ENCODE assay signal across 8 cellular contexts in the genomic region with DNA sequence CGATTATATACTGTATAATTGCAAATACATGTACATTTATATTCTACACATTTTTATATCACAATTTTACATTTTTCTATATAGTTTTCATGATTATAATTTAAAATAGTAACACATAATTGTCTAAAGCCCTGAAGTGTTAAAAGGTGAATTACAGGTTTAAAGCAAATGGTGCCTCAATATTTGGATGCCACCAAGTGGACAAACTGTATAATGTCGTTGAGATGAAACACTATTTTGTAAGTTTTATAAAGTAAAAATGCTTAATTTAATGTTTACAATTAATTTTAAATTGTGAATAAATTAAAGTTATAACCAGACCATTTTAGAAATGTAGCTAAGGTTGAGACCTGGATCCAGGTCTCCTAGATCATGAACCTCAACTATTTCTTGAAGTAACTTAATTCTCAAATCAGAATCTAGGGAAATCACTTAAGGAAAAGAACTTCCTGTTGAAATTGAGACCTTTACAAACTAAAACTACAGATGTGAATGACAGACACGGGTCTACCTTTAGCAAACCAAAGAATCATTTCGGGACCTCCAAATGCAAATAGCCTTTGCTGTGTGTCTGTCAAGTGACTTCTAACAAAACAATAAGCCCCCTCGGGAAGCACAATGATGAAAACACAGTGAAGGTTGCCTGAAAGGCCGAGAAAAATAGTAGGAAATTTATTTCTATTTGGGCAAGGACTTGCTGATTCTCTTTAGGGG. TPM values are rescaled to one million over a fixed set of nuclear protein-coding genes. Genes with fewer than 3 reads are reported as not detected.
DNase-seq lines count a peak whose midpoint lies in the region; ATAC-seq, FAIRE-seq and TF ChIP-seq lines count a peak whose summit lies in the region.

No MANE protein-coding gene starts in this region.

- ATAC-seq in activated CD8-positive, alpha-beta T cell treated with anti-CD3 and anti-CD28 coated beads for 36 hours, result no peak
- no peak for ATAC-seq in activated CD8-positive, alpha-beta T cell treated with anti-CD3 and anti-CD28 coated beads, Interleukin-2, amount 10 ng/mL, durations not matched to agents 7 days and 5 days
- ATAC-seq in GM19395 (IDR thresholded peaks at IDR 0.05; ENCODE audit: unreplicated experiment), result no peak
- no peak for ATAC-seq in GM18498 (IDR thresholded peaks at IDR 0.05; ENCODE audit: unreplicated experiment)
- ATAC-seq in HG03159 (IDR thresholded peaks at IDR 0.05; ENCODE audit: unreplicated experiment), result no peak

- H3K9me3 Mint-ChIP-seq in activated CD8-positive, alpha-beta T cell treated with anti-CD3 and anti-CD28 coated beads for 36 hours, result no peaks in the 10 kb centered on the region
- no peaks in the 10 kb centered on the region for H3K9me3 Mint-ChIP-seq in activated CD8-positive, alpha-beta T cell treated with anti-CD3 and anti-CD28 coated beads, Interleukin-2, amount 10 ng/mL, durations not matched to agents 7 days and 5 days (ENCODE audit: insufficient read depth)

- TF ChIP-seq CTCF in activated CD8-positive, alpha-beta T cell treated with anti-CD3 and anti-CD28 coated beads for 36 hours (IDR thresholded peaks at IDR 0.05), result peak; percentile 37
- peak; percentile 41 for TF ChIP-seq CTCF in foreskin fibroblast (IDR thresholded peaks at IDR 0.05; ENCODE audit: low read depth, low read length)

- no peaks in the 10 kb centered on the region for H3K27me3 Mint-ChIP-seq in activated CD8-positive, alpha-beta T cell treated with anti-CD3 and anti-CD28 coated beads for 36 hours
- H3K27me3 Mint-ChIP-seq in activated CD8-positive, alpha-beta T cell treated with anti-CD3 and anti-CD28 coated beads, Interleukin-2, amount 10 ng/mL, durations not matched to agents 7 days and 5 days (ENCODE audit: low read depth), result no peaks in the 10 kb centered on the region

- POLR2A ChIA-PET in activated CD8-positive, alpha-beta T cell treated with anti-CD3 and anti-CD28 coated beads for 36 hours (lab: Charles Lee), result no interaction called here
- POLR2A ChIA-PET in activated CD8-positive, alpha-beta T cell treated with anti-CD3 and anti-CD28 coated beads, Interleukin-2, amount 10 ng/mL, durations not matched to agents 7 days and 5 days (lab: Charles Lee), result no interaction called here

- H3K4me3 Mint-ChIP-seq in activated CD8-positive, alpha-beta T cell treated with anti-CD3 and anti-CD28 coated beads for 36 hours, result no peak overlapping the region
- no peak overlapping the region for H3K4me3 Mint-ChIP-seq in activated CD8-positive, alpha-beta T cell treated with anti-CD3 and anti-CD28 coated beads, Interleukin-2, amount 10 ng/mL, durations not matched to agents 7 days and 5 days

- no peak for DNase-seq in activated CD8-positive, alpha-beta T cell treated with anti-CD3 and anti-CD28 coated beads for 36 hours
- no peak for DNase-seq in activated CD8-positive, alpha-beta T cell treated with anti-CD3 and anti-CD28 coated beads, Interleukin-2, amount 10 ng/mL, durations not matched to agents 7 days and 5 days
- peak; percentile 21 for DNase-seq in RPMI8226
- DNase-seq in foreskin fibroblast, result peak; percentile 12 to 45
- peak; percentile 29 for DNase-seq in small intestine

- peak; percentile 96 for FAIRE-seq in small intestine (lab: Jason Lieb, UNC)

- H3K4me1 ChIP-seq in small intestine (ENCODE audit: control insufficient read depth in 2 of 2, insufficient read depth in 1 of 2, low read depth in 1 of 2, low read length in 1 of 2), result no peaks in the 10 kb centered on the region

- H3K4me1 Mint-ChIP-seq in activated CD8-positive, alpha-beta T cell treated with anti-CD3 and anti-CD28 coated beads for 36 hours (ENCODE audit: low read depth), result no peaks in the 10 kb centered on the region
- H3K4me1 Mint-ChIP-seq in activated CD8-positive, alpha-beta T cell treated with anti-CD3 and anti-CD28 coated beads, Interleukin-2, amount 10 ng/mL, durations not matched to agents 7 days and 5 days (ENCODE audit: low read depth), result no peaks in the 10 kb centered on the region

- no peaks in the 10 kb centered on the region for H3K27me3 ChIP-seq in small intestine (ENCODE audit: control insufficient read depth in 2 of 2, insufficient read depth in 2 of 2, low read length in 2 of 2)

- H3K36me3 ChIP-seq in small intestine (ENCODE audit: control insufficient read depth in 2 of 2, insufficient read depth in 2 of 2, low read length in 2 of 2), result no peaks in the 10 kb centered on the region

- no peaks in the 10 kb centered on the region for H3K36me3 Mint-ChIP-seq in activated CD8-positive, alpha-beta T cell treated with anti-CD3 and anti-CD28 coated beads for 36 hours (ENCODE audit: low read depth)
- no peaks in the 10 kb centered on the region for H3K36me3 Mint-ChIP-seq in activated CD8-positive, alpha-beta T cell treated with anti-CD3 and anti-CD28 coated beads, Interleukin-2, amount 10 ng/mL, durations not matched to agents 7 days and 5 days (ENCODE audit: low read depth)

- intact Hi-C loops in activated CD8-positive, alpha-beta T cell treated with anti-CD3 and anti-CD28 coated beads for 36 hours (cut with micrococcal nuclease), result no loop called here

- WGBS in small intestine, 3 donors, result 17 to 22% (median 17%) methylated on average over 6 of the region's 6 CpGs

- no peak overlapping the region for H3K4me3 ChIP-seq in foreskin fibroblast (ENCODE audit: low read depth in 1 of 2, low read length in 2 of 2)
- no peak overlapping the region for H3K4me3 ChIP-seq in small intestine (ENCODE audit: low read depth in 1 of 2, low read length in 2 of 2)

- CTCF ChIA-PET in activated CD8-positive, alpha-beta T cell treated with anti-CD3 and anti-CD28 coated beads for 36 hours (lab: Charles Lee), result interaction anchor here (1.0 to 1.7 kb wide), 2 partner anchors 68 to 92 kb away, joined by 3 to 5 read pairs; no protein-coding TSS in a partner anchor
- CTCF ChIA-PET in activated CD8-positive, alpha-beta T cell treated with anti-CD3 and anti-CD28 coated beads, Interleukin-2, amount 10 ng/mL, durations not matched to agents 7 days and 5 days (lab: Charles Lee), result interaction anchor here (1.2 to 1.4 kb wide), 2 partner anchors 10 to 64 kb away, joined by 3 read pairs; no protein-coding TSS in a partner anchor

- peak overlapping the region in 1 of 2 donors; percentile 41 for H3K27ac ChIP-seq in small intestine (ENCODE audit: low read depth in 1 of 2, low read length in 1 of 2)

- no peaks in the 10 kb centered on the region for H3K9me3 ChIP-seq in small intestine (ENCODE audit: control insufficient read depth, low read depth)

- no peak overlapping the region for H3K27ac Mint-ChIP-seq in activated CD8-positive, alpha-beta T cell treated with anti-CD3 and anti-CD28 coated beads for 36 hours
- no peak overlapping the region for H3K27ac Mint-ChIP-seq in activated CD8-positive, alpha-beta T cell treated with anti-CD3 and anti-CD28 coated beads, Interleukin-2, amount 10 ng/mL, durations not matched to agents 7 days and 5 days

RNA-seq across cellular contexts. Expression of a gene that starts 37.8 kb away (rescaled TPM):
- total RNA-seq in activated CD8-positive, alpha-beta T cell treated with anti-CD3 and anti-CD28 coated beads for 36 hours, result 1 to 10 TPM; 4.0 to 5.0 TPM
- total RNA-seq in activated CD8-positive, alpha-beta T cell treated with anti-CD3 and anti-CD28 coated beads, Interleukin-2, amount 10 ng/mL, durations not matched to agents 7 days and 5 days, result 1 to 10 TPM; 4.8 to 4.9 TPM
- 10 to 100 TPM; 12.2 to 29.5 (median 12.4) TPM for polyA plus RNA-seq in small intestine

Comparison
In these comparisons a context has a peak if more than half of its experiments do, and no peak if none do; other contexts are left out.
1. DNase-seq: peak in RPMI8226 (single experiment), foreskin fibroblast (2 of 2) and small intestine (single experiment); none in activated CD8-positive, alpha-beta T cell treated with anti-CD3 and anti-CD28 coated beads for 36 hours (single experiment) and activated CD8-positive, alpha-beta T cell treated with anti-CD3 and anti-CD28 coated beads, Interleukin-2, amount 10 ng/mL, durations not matched to agents 7 days and 5 days (single experiment).